Comparison of ENCODE assay signal across 9 cellular contexts in the genomic region with DNA sequence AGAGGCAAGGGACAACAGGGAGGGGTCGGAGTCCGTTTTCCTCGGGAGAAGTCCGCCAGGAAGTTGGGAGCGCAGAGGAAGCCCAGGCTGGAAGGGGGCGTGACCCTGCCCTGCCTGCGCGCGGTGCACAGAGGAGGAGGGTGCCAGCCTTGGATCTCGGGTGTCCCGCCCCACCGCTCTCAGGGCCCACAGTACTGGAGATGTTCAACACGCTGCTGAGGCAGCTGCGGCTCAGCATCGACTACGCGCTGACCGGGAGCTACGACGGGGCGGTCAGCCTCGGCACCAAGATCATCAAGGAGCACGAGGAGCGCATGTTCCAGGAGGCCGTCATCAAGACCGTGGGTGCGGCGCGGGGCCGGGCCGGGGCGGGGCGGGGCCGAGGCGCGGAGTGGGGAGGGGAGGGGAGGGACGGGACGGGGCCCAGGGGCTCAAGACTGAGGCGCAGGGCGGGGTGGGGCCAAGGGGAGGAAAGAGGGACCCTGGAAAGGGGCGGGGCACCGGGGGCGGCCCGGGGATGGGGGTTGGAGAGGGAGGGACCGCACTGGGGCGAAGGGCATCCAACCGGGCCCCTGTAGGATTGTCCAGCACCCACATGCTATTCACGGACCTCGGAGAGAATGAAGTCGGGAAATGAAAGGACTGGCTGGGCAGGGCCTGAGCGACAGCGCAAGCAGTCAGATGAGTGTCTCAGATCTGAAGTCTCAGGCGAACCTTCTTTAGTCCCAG.
DNase-seq lines count a peak whose midpoint lies in the region; ATAC-seq lines count a peak whose summit lies in the region.
"Had no signal": no experiment of that assay in that cellular context is flagged by ENCODE, and none has a peak within 500 bp of the region (broad histone marks: within the 10 kb centered on the region; RNA-seq: fewer than 3 reads in every experiment).

No MANE protein-coding gene starts in this region.

- H3K4me1 ChIP-seq in HUES6 (ENCODE audit: control insufficient read depth, insufficient read depth, low read length): peaks cover 14% of the 10 kb centered on the region

- no peak overlapping the region for H3K27ac ChIP-seq in HUES6 (ENCODE audit: low read depth, low read length)
- H3K27ac ChIP-seq: neutrophil had no signal

- peaks cover 20% of the 10 kb centered on the region for H3K27me3 ChIP-seq in HUES6 (ENCODE audit: control insufficient read depth, insufficient read depth, low read length)

- ATAC-seq in HG03439 (IDR thresholded peaks at IDR 0.05; ENCODE audit: unreplicated experiment): no peak

- peak; percentile 7 for DNase-seq in activated naive CD8-positive, alpha-beta T cell treated with anti-CD3 and anti-CD28 coated beads, Interleukin-2, amount 50 U/mL, for 16 hours (ENCODE audit: low read depth, low spot score)
- DNase-seq in iPS-NIHi7 (ENCODE audit: extremely low spot score) (peak; percentile 52), GF-D8 (lab: John Stamatoyannopoulos, UW) (no peak), C1 segment of cervical spinal cord (lab: John Stamatoyannopoulos, UW) (no peak), NOMO-1 (lab: John Stamatoyannopoulos, UW; ENCODE audit: unreplicated experiment in 2 of 2) (no peak)
- peak; percentile 10 to 19 for DNase-seq in stimulated activated CD4-positive, alpha-beta T cell treated with anti-CD3 and anti-CD28 coated beads, Interleukin-4, amount 100 ng/mL, for 4 hours

- peak overlapping the region; percentile 48 for H3K4me3 ChIP-seq in HUES6 (ENCODE audit: low read depth, low read length)

- peak overlapping the region; percentile 17 for H3K9ac ChIP-seq in HUES6 (ENCODE audit: low read length)

- H3K36me3 ChIP-seq in HUES6 (ENCODE audit: control insufficient read depth, insufficient read depth, low read length): peaks cover under 1% of the 10 kb centered on the region; the same call in 1 of the 2 replicates
- H3K36me3 ChIP-seq: neutrophil had no signal

- H3K9me3 ChIP-seq in HUES6 (ENCODE audit: control insufficient read depth, insufficient read depth, low read depth, low read length): no peaks in the 10 kb centered on the region
- H3K9me3 ChIP-seq: neutrophil had no signal

Comparison
In these comparisons a context has a peak if more than half of its experiments do, and no peak if none do; other contexts are left out.
1. DNase-seq: peak in activated naive CD8-positive, alpha-beta T cell treated with anti-CD3 and anti-CD28 coated beads, Interleukin-2, amount 50 U/mL, for 16 hours (single experiment), iPS-NIHi7 (single experiment) and stimulated activated CD4-positive, alpha-beta T cell treated with anti-CD3 and anti-CD28 coated beads, Interleukin-4, amount 100 ng/mL, for 4 hours (2 of 2); none in GF-D8 (single experiment), C1 segment of cervical spinal cord (0 of 14) and NOMO-1 (0 of 2).